In genomic region chr3:191328963-191329653, GRCh38 we compare ENCODE assay signal across 8 cellular contexts. TPM values are rescaled to one million over a fixed set of nuclear protein-coding genes. Genes with fewer than 3 reads are reported as not detected.
DNase-seq lines count a peak whose midpoint lies in the region; ATAC-seq and TF ChIP-seq lines count a peak whose summit lies in the region.

TSS of gene CCDC50 (plus strand) at chr3:191329394. CDS start at chr3:191329675, 281 bp downstream.

- H3K9me3 Mint-ChIP-seq in activated CD4-positive, alpha-beta T cell treated with anti-CD3 and anti-CD28 coated beads, Interleukin-2, amount 10 ng/mL, durations not matched to agents 24 days and 14 days: no peaks in the 10 kb centered on the region

- H3K4me3 ChIP-seq in ectodermal cell (ENCODE audit: insufficient read depth, low read depth, low read length) (peak within 1 kb of the TSS; percentile 88), liver (ENCODE audit: low read depth in 1 of 3, low read length in 3 of 3) (peak within 1 kb of the TSS; percentile 88 to 93 (median 92))

- 0 to 1% methylated on average over 63 of the region's 63 CpGs for WGBS in ectodermal cell, 2 experiments
- under 1% methylated on average over 63 of the region's 63 CpGs for WGBS in liver

- intact Hi-C loops in activated CD4-positive, alpha-beta T cell treated with anti-CD3 and anti-CD28 coated beads, Interleukin-2, amount 10 ng/mL, durations not matched to agents 24 days and 14 days (cut with micrococcal nuclease): loop anchor here (1.0 kb wide), 1 partner anchor 8 kb away; no protein-coding TSS in a partner anchor

- H3K27me3 ChIP-seq in ectodermal cell (ENCODE audit: control insufficient read depth, insufficient read depth, low read length, poor library complexity, severe bottlenecking) (no peaks in the 10 kb centered on the region), liver (ENCODE audit: control insufficient read depth in 4 of 4, insufficient read depth in 4 of 4, low read length in 3 of 4) (no peaks in the 10 kb centered on the region)

- H3K36me3 ChIP-seq in ectodermal cell (ENCODE audit: control insufficient read depth, insufficient read depth, low read length) (no peaks in the 10 kb centered on the region), liver (ENCODE audit: control insufficient read depth in 4 of 4, insufficient read depth in 3 of 4, low read depth in 1 of 4, low read length in 3 of 4) (no peaks in the 10 kb centered on the region)

- peak within 1 kb of the TSS; percentile 82 for H3K27ac Mint-ChIP-seq in activated CD4-positive, alpha-beta T cell treated with anti-CD3 and anti-CD28 coated beads, Interleukin-2, amount 10 ng/mL, durations not matched to agents 24 days and 14 days

- peak within 1 kb of the TSS; percentile 82 for H3K4me3 Mint-ChIP-seq in activated CD4-positive, alpha-beta T cell treated with anti-CD3 and anti-CD28 coated beads, Interleukin-2, amount 10 ng/mL, durations not matched to agents 24 days and 14 days

- no peaks in the 10 kb centered on the region for H3K9me3 ChIP-seq in ectodermal cell (ENCODE audit: control insufficient read depth, low read length)
- no peaks in the 10 kb centered on the region for H3K9me3 ChIP-seq in liver (ENCODE audit: control insufficient read depth in 4 of 4, low read length in 3 of 4)

- peaks cover 2% of the 10 kb centered on the region for H3K36me3 Mint-ChIP-seq in activated CD4-positive, alpha-beta T cell treated with anti-CD3 and anti-CD28 coated beads, Interleukin-2, amount 10 ng/mL, durations not matched to agents 24 days and 14 days (ENCODE audit: low read depth)

- TF ChIP-seq CTCF in liver (IDR thresholded peaks at IDR 0.05; ENCODE audit: low read depth, low read length, missing input control): peak; percentile 3

- peak in 1 of 2 donors; percentile 39 for TF ChIP-seq RAD21 in liver (IDR thresholded peaks at IDR 0.05)

- ATAC-seq in HG03342 (IDR thresholded peaks at IDR 0.05; ENCODE audit: unreplicated experiment): peak; percentile 83

- peaks cover 15% of the 10 kb centered on the region for H3K4me1 Mint-ChIP-seq in activated CD4-positive, alpha-beta T cell treated with anti-CD3 and anti-CD28 coated beads, Interleukin-2, amount 10 ng/mL, durations not matched to agents 24 days and 14 days

- H3K4me1 ChIP-seq in ectodermal cell (ENCODE audit: control insufficient read depth, insufficient read depth, low read length) (peaks cover 10% of the 10 kb centered on the region), liver (ENCODE audit: control insufficient read depth in 4 of 4, insufficient read depth in 4 of 4, low read length in 3 of 4) (peaks cover 2 to 28% (median 16%) of the 10 kb centered on the region in 4 donors)

- peak within 1 kb of the TSS; percentile 78 to 96 for H3K9ac ChIP-seq in liver (ENCODE audit: low read depth in 1 of 2, low read length in 2 of 2)

- H3K27ac ChIP-seq in ectodermal cell (ENCODE audit: insufficient read depth, low read depth, low read length, poor library complexity, severe bottlenecking) (peak within 1 kb of the TSS; percentile 95), liver (ENCODE audit: low read depth in 1 of 2, low read length in 2 of 2) (peak within 1 kb of the TSS; percentile 97 to 99)

- DNase-seq in CD1c-positive myeloid dendritic cell (ENCODE audit: extremely low spot score) (peak; percentile 33), GM19240 (ENCODE audit: insufficient read length, low spot score) (peak; percentile 55), NCI-H446 treated with DMSO at 0.1 percent for 48 hours (lab: John Stamatoyannopoulos, UW) (peak; percentile 47)
- peak; percentile 87 for DNase-seq in activated CD4-positive, alpha-beta T cell treated with anti-CD3 and anti-CD28 coated beads, Interleukin-2, amount 10 ng/mL, durations not matched to agents 24 days and 14 days
- peak; percentile 22 to 31 for DNase-seq in stimulated activated CD4-positive, alpha-beta T cell treated with anti-CD3 and anti-CD28 coated beads, Interleukin-4, amount 100 ng/mL, for 48 hours (ENCODE audit: low read depth in 2 of 2)

- H3K27me3 Mint-ChIP-seq in activated CD4-positive, alpha-beta T cell treated with anti-CD3 and anti-CD28 coated beads, Interleukin-2, amount 10 ng/mL, durations not matched to agents 24 days and 14 days: peaks cover 18% of the 10 kb centered on the region

TF ChIP-seq in liver, 16 proteins besides CTCF, POLR2A, EP300 and RAD21:
- TF ChIP-seq, protein P1, sequence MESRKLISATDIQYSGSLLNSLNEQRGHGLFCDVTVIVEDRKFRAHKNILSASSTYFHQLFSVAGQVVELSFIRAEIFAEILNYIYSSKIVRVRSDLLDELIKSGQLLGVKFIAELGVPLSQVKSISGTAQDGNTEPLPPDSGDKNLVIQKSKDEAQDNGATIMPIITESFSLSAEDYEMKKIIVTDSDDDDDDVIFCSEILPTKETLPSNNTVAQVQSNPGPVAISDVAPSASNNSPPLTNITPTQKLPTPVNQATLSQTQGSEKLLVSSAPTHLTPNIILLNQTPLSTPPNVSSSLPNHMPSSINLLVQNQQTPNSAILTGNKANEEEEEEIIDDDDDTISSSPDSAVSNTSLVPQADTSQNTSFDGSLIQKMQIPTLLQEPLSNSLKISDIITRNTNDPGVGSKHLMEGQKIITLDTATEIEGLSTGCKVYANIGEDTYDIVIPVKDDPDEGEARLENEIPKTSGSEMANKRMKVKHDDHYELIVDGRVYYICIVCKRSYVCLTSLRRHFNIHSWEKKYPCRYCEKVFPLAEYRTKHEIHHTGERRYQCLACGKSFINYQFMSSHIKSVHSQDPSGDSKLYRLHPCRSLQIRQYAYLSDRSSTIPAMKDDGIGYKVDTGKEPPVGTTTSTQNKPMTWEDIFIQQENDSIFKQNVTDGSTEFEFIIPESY (IDR thresholded peaks at IDR 0.05): peak; percentile 75
- TF ChIP-seq EGR1 (IDR thresholded peaks at IDR 0.05; ENCODE audit: low read depth in 2 of 2) (peak in 1 of 2 donors; percentile 66), SP1 (IDR thresholded peaks at IDR 0.05) (peak; percentile 61), NR2F2 (IDR thresholded peaks at IDR 0.05) (no peak), TAF1 (conservative IDR thresholded peaks at IDR 0.05) (peak; percentile 63), FOXA1 (IDR thresholded peaks at IDR 0.05) (no peak), GABPA (IDR thresholded peaks at IDR 0.05 in 1 of 2, conservative IDR thresholded peaks at IDR 0.05 in 1 of 2) (peak; percentile 43 to 82), JUND (IDR thresholded peaks at IDR 0.05) (no peak), FOXA2 (IDR thresholded peaks at IDR 0.05) (no peak), HNF4G (IDR thresholded peaks at IDR 0.05) (no peak), ATF3 (IDR thresholded peaks at IDR 0.05) (no peak), RXRA (IDR thresholded peaks at IDR 0.05) (peak in 1 of 2 donors; percentile 49), HNF4A (conservative IDR thresholded peaks at IDR 0.05) (peak; percentile 46 to 48), YY1 (IDR thresholded peaks at IDR 0.05) (peak; percentile 80)
- TF ChIP-seq, protein P2, sequence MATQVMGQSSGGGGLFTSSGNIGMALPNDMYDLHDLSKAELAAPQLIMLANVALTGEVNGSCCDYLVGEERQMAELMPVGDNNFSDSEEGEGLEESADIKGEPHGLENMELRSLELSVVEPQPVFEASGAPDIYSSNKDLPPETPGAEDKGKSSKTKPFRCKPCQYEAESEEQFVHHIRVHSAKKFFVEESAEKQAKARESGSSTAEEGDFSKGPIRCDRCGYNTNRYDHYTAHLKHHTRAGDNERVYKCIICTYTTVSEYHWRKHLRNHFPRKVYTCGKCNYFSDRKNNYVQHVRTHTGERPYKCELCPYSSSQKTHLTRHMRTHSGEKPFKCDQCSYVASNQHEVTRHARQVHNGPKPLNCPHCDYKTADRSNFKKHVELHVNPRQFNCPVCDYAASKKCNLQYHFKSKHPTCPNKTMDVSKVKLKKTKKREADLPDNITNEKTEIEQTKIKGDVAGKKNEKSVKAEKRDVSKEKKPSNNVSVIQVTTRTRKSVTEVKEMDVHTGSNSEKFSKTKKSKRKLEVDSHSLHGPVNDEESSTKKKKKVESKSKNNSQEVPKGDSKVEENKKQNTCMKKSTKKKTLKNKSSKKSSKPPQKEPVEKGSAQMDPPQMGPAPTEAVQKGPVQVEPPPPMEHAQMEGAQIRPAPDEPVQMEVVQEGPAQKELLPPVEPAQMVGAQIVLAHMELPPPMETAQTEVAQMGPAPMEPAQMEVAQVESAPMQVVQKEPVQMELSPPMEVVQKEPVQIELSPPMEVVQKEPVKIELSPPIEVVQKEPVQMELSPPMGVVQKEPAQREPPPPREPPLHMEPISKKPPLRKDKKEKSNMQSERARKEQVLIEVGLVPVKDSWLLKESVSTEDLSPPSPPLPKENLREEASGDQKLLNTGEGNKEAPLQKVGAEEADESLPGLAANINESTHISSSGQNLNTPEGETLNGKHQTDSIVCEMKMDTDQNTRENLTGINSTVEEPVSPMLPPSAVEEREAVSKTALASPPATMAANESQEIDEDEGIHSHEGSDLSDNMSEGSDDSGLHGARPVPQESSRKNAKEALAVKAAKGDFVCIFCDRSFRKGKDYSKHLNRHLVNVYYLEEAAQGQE (IDR thresholded peaks at IDR 0.05): no peak
- TF ChIP-seq, protein P3, sequence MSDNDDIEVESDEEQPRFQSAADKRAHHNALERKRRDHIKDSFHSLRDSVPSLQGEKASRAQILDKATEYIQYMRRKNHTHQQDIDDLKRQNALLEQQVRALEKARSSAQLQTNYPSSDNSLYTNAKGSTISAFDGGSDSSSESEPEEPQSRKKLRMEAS (IDR thresholded peaks at IDR 0.05): peak; percentile 34

RNA-seq across cellular contexts. Expression of gene CCDC50, which starts in this region (rescaled TPM):
- 34.1 and 34.6 TPM in 2 replicates for total RNA-seq in activated CD4-positive, alpha-beta T cell treated with anti-CD3 and anti-CD28 coated beads, Interleukin-2, amount 10 ng/mL, durations not matched to agents 24 days and 14 days
- 57.1 TPM for polyA plus RNA-seq in ectodermal cell (2013, experiment 1 of 4)
- 64.0 TPM for polyA plus RNA-seq in ectodermal cell (2013, experiment 2 of 4)
- 56.6 TPM for polyA plus RNA-seq in ectodermal cell (2013, experiment 3 of 4)
- 61.3 TPM for polyA plus RNA-seq in ectodermal cell (2013, experiment 4 of 4)
- 10 to 100 TPM; 15.4 to 69.0 TPM for total RNA-seq in liver
- 10 to 100 TPM; 27.3 to 40.0 TPM for polyA plus RNA-seq in liver

Comparison
In these comparisons a context has a peak if more than half of its experiments do, and no peak if none do; other contexts are left out.
1. Peak in every context shown above with its lines: DNase-seq, ATAC-seq, H3K4me3 ChIP-seq and H3K27ac ChIP-seq.
2. DNase-seq: peak in every context shown above with its lines; median percentile 87 in activated CD4-positive, alpha-beta T cell treated with anti-CD3 and anti-CD28 coated beads, Interleukin-2, amount 10 ng/mL, durations not matched to agents 24 days and 14 days; 55 in GM19240; 47 in NCI-H446 treated with DMSO at 0.1 percent for 48 hours; 33 in CD1c-positive myeloid dendritic cell; 26 in stimulated activated CD4-positive, alpha-beta T cell treated with anti-CD3 and anti-CD28 coated beads, Interleukin-4, amount 100 ng/mL, for 48 hours.